24 cellular contexts compared by ENCODE assay signal in the genomic region with DNA sequence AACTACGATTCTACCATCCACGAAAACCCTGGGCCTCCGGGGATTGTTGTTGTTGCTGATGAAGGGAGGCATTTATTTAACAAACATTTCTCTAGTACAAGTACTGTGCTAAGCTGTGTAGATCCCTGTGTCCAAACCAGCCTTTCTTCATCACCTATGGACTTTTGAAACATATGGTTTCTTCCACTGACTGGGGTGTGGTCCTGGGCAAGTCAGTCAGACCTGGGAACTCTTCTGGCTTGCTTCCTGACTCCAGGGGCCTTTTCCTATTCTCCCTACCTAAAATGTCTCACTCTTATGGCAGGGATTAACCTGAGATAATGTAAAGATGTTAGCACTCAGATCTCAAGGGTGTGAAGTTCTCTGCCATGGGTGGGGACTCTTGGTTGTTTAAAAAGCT.
"Had no signal": no experiment of that assay in that cellular context is flagged by ENCODE, and none has a peak within 500 bp of the region (broad histone marks: within the 10 kb centered on the region; RNA-seq: fewer than 3 reads in every experiment).

No MANE protein-coding gene starts in this region.

- H3K4me3 ChIP-seq: K562 had no signal

- H3K27ac Mint-ChIP-seq: activated B cell treated with CpG ODN at 0.5 μM for 24 hours; activated CD4-positive, alpha-beta T cell treated with anti-CD3 and anti-CD28 coated beads, Interleukin-2, amount 10 ng/mL, durations not matched to agents 24 days and 14 days; activated naive CD4-positive, alpha-beta T cell treated with anti-CD3 and anti-CD28 coated beads, Interleukin-2, amount 10 ng/mL, durations not matched to agents 7 days and 5 days; activated naive CD8-positive, alpha-beta T cell treated with anti-CD3 and anti-CD28 coated beads for 36 hours; activated T-helper 17 cell treated with anti-CD3 and anti-CD28 coated beads, Interleukin-2, amount 50 U/mL, for 72 hours had no signal

- ATAC-seq: activated T-helper 17 cell treated with anti-CD3 and anti-CD28 coated beads, Interleukin-2, amount 50 U/mL, for 72 hours; K562 had no signal

- H3K4me3 Mint-ChIP-seq: activated B cell treated with CpG ODN at 0.5 μM for 24 hours; activated CD4-positive, alpha-beta T cell treated with anti-CD3 and anti-CD28 coated beads, Interleukin-2, amount 10 ng/mL, durations not matched to agents 24 days and 14 days; activated naive CD4-positive, alpha-beta T cell treated with anti-CD3 and anti-CD28 coated beads, Interleukin-2, amount 10 ng/mL, durations not matched to agents 7 days and 5 days; activated naive CD8-positive, alpha-beta T cell treated with anti-CD3 and anti-CD28 coated beads for 36 hours; activated T-helper 17 cell treated with anti-CD3 and anti-CD28 coated beads, Interleukin-2, amount 50 U/mL, for 72 hours had no signal

- H3K9me3 Mint-ChIP-seq: activated B cell treated with CpG ODN at 0.5 μM for 24 hours; activated CD4-positive, alpha-beta T cell treated with anti-CD3 and anti-CD28 coated beads, Interleukin-2, amount 10 ng/mL, durations not matched to agents 24 days and 14 days; activated naive CD4-positive, alpha-beta T cell treated with anti-CD3 and anti-CD28 coated beads, Interleukin-2, amount 10 ng/mL, durations not matched to agents 7 days and 5 days; activated naive CD8-positive, alpha-beta T cell treated with anti-CD3 and anti-CD28 coated beads for 36 hours; activated T-helper 17 cell treated with anti-CD3 and anti-CD28 coated beads, Interleukin-2, amount 50 U/mL, for 72 hours had no signal

- DNase-seq: activated B cell treated with CpG ODN at 0.5 μM for 24 hours; activated CD4-positive, alpha-beta T cell treated with anti-CD3 and anti-CD28 coated beads for 1 hour; activated CD4-positive, alpha-beta T cell treated with anti-CD3 and anti-CD28 coated beads, Interleukin-2, amount 10 ng/mL, durations not matched to agents 24 days and 14 days; activated CD4-positive, alpha-beta T cell treated with anti-CD3 and anti-CD28 coated beads, Interleukin-2, amount 50 U/mL, for 48 hours; activated CD8-positive, alpha-beta memory T cell treated with anti-CD3 and anti-CD28 coated beads for 24 hours; activated gamma-delta T cell treated with Interleukin-2 at 50 U/mL for 16 hours; activated naive CD4-positive, alpha-beta T cell treated with anti-CD3 and anti-CD28 coated beads, Interleukin-2, amount 10 ng/mL, durations not matched to agents 7 days and 5 days; activated naive CD8-positive, alpha-beta T cell treated with anti-CD3 and anti-CD28 coated beads for 36 hours; activated T-cell treated with anti-CD3 and anti-CD28 coated beads for 4 hours; activated T-cell treated with anti-CD3 and anti-CD28 coated beads, Interleukin-2, amount 50 U/mL, for 48 hours; anterior cingulate cortex; Karpas-422; MM.1S; NCI-H1105 treated with DMSO at 0.1 percent for 48 hours; NCI-H1436 treated with DMSO at 0.1 percent for 48 hours; NCI-H187; NCI-H2081; NCI-H510A treated with DMSO at 0.1 percent for 48 hours; NCI-H69; SIG-M5; T-helper 2 cell; T1000 had no signal

- H3K36me3 Mint-ChIP-seq: activated naive CD4-positive, alpha-beta T cell treated with anti-CD3 and anti-CD28 coated beads, Interleukin-2, amount 10 ng/mL, durations not matched to agents 7 days and 5 days; activated naive CD8-positive, alpha-beta T cell treated with anti-CD3 and anti-CD28 coated beads for 36 hours had no signal
